Comparison of ENCODE assay signal across 35 cellular contexts in the genomic region with DNA sequence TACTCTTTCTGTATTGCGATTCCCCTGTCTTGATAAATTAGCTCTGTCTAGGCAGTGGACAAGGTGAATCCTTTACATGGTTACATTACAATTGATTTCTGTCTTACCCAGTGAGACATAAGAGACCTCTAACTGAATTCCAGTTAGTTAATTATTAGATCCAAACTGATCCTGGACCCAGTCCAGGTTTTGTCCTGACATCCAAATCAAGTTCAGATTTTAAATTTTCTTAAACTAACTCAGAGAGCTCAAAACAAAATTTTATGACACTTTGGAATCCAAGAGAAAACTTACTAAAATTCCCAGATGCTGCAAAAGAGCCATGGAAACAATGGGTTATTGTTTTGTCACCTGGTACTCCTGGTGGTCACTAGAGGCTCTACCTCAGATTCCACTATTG.
"Had no signal": no experiment of that assay in that cellular context is flagged by ENCODE, and none has a peak within 500 bp of the region (broad histone marks: within the 10 kb centered on the region; RNA-seq: fewer than 3 reads in every experiment).

No MANE protein-coding gene starts in this region.

- H3K4me3 Mint-ChIP-seq: activated B cell treated with CpG ODN at 0.5 μM for 24 hours; activated CD4-positive, alpha-beta memory T cell treated with anti-CD3 and anti-CD28 coated beads for 36 hours; activated CD4-positive, alpha-beta T cell treated with anti-CD3 and anti-CD28 coated beads, Interleukin-2, amount 10 ng/mL, durations not matched to agents 24 days and 14 days; activated CD8-positive, alpha-beta T cell treated with anti-CD3 and anti-CD28 coated beads for 36 hours; activated naive CD4-positive, alpha-beta T cell treated with anti-CD3 and anti-CD28 coated beads, Interleukin-2, amount 10 ng/mL, durations not matched to agents 7 days and 5 days; activated naive CD4-positive, alpha-beta T cell treated with anti-CD3 and anti-CD28 coated beads, Interleukin-2, amount 50 U/mL, for 24 hours; activated naive CD8-positive, alpha-beta T cell; activated naive CD8-positive, alpha-beta T cell treated with anti-CD3 and anti-CD28 coated beads, Interleukin-2, amount 10 ng/mL, durations not matched to agents 7 days and 5 days; activated naive CD8-positive, alpha-beta T cell treated with anti-CD3 and anti-CD28 coated beads, Interleukin-2, amount 50 U/mL, for 24 hours; activated T-cell treated with anti-CD3 and anti-CD28 coated beads, Interleukin-2, amount 50 U/mL, for 4 hours; activated T-cell treated with anti-CD3 and anti-CD28 coated beads, Interleukin-2, amount 50 U/mL, for 72 hours; brain; central memory CD8-positive, alpha-beta T cell; T-helper 1 cell treated with Interleukin-12 subunit alpha and Interleukin-12 subunit beta and Interleukin-4 antibody, amounts not matched to agents 30 μg/mL and 1 μg/mL, for 36 hours; T-helper 2 cell treated with Interferon-gamma antibody and Interleukin-4, amounts not matched to agents 5 μg/mL and 100 μg/mL, for 36 hours had no signal

- H3K27ac Mint-ChIP-seq: activated B cell treated with CpG ODN at 0.5 μM for 24 hours; activated CD4-positive, alpha-beta memory T cell treated with anti-CD3 and anti-CD28 coated beads for 36 hours; activated CD4-positive, alpha-beta T cell treated with anti-CD3 and anti-CD28 coated beads, Interleukin-2, amount 10 ng/mL, durations not matched to agents 24 days and 14 days; activated CD8-positive, alpha-beta T cell treated with anti-CD3 and anti-CD28 coated beads for 36 hours; activated naive CD4-positive, alpha-beta T cell treated with anti-CD3 and anti-CD28 coated beads, Interleukin-2, amount 10 ng/mL, durations not matched to agents 7 days and 5 days; activated naive CD4-positive, alpha-beta T cell treated with anti-CD3 and anti-CD28 coated beads, Interleukin-2, amount 50 U/mL, for 24 hours; activated naive CD8-positive, alpha-beta T cell; activated naive CD8-positive, alpha-beta T cell treated with anti-CD3 and anti-CD28 coated beads, Interleukin-2, amount 10 ng/mL, durations not matched to agents 7 days and 5 days; activated naive CD8-positive, alpha-beta T cell treated with anti-CD3 and anti-CD28 coated beads, Interleukin-2, amount 50 U/mL, for 24 hours; activated T-cell treated with anti-CD3 and anti-CD28 coated beads, Interleukin-2, amount 50 U/mL, for 72 hours; activated T-helper 2 cell treated with anti-CD3 and anti-CD28 coated beads, Interferon-gamma antibody, Interleukin-2, Interleukin-4, amounts not matched to agents 10 μg/mL and 5 μg/mL and 100 μg/mL, durations not matched to agents 14 hours and 24 hours and 36 hours; brain; T-helper 1 cell treated with Interleukin-12 subunit alpha and Interleukin-12 subunit beta and Interleukin-4 antibody, amounts not matched to agents 30 μg/mL and 1 μg/mL, for 36 hours; T-helper 2 cell treated with Interferon-gamma antibody and Interleukin-4, amounts not matched to agents 5 μg/mL and 100 μg/mL, for 36 hours had no signal

- DNase-seq: activated B cell treated with CpG ODN at 0.5 μM for 24 hours; activated CD4-positive, alpha-beta memory T cell treated with anti-CD3 and anti-CD28 coated beads for 36 hours; activated CD4-positive, alpha-beta T cell treated with anti-CD3 and anti-CD28 coated beads for 4 hours; activated CD4-positive, alpha-beta T cell treated with anti-CD3 and anti-CD28 coated beads, Interleukin-2, amount 10 ng/mL, durations not matched to agents 24 days and 14 days; activated CD4-positive, alpha-beta T cell treated with anti-CD3 and anti-CD28 coated beads, Interleukin-2, amount 50 U/mL, for 1 hour; activated CD4-positive, alpha-beta T cell treated with anti-CD3 and anti-CD28 coated beads, Interleukin-2, amount 50 U/mL, for 4 hours; activated CD4-positive, CD25-positive, alpha-beta regulatory T cell treated with anti-CD3 and anti-CD28 coated beads, Interleukin-2, amount 50 U/mL, for 72 hours; activated CD8-positive, alpha-beta memory T cell treated with anti-CD3 and anti-CD28 coated beads, Interleukin-2, amount 50 U/mL, for 4 hours; activated CD8-positive, alpha-beta T cell treated with anti-CD3 and anti-CD28 coated beads for 36 hours; activated effector memory CD4-positive, alpha-beta T cell treated with Interleukin-2 at 50 U/mL for 16 hours; activated gamma-delta T cell; activated naive CD4-positive, alpha-beta T cell treated with anti-CD3 and anti-CD28 coated beads, Interleukin-2, amount 10 ng/mL, durations not matched to agents 7 days and 5 days; activated naive CD4-positive, alpha-beta T cell treated with Interleukin-2 at 50 U/mL for 16 hours; activated naive CD8-positive, alpha-beta T cell treated with anti-CD3 and anti-CD28 coated beads, Interleukin-2, amount 10 ng/mL, durations not matched to agents 7 days and 5 days; activated naive CD8-positive, alpha-beta T cell treated with anti-CD3 and anti-CD28 coated beads, Interleukin-2, amount 50 U/mL, for 24 hours; activated T-cell treated with anti-CD3 and anti-CD28 coated beads for 4 hours; activated T-cell treated with anti-CD3 and anti-CD28 coated beads, Interleukin-2, amount 50 U/mL, for 1 hour; activated T-cell treated with anti-CD3 and anti-CD28 coated beads, Interleukin-2, amount 50 U/mL, for 4 hours; activated T-cell treated with anti-CD3 and anti-CD28 coated beads, Interleukin-2, amount 50 U/mL, for 72 hours; amygdala; anterior cingulate cortex; caudate nucleus; cerebellar nuclear complex; T-helper 1 cell; T-helper 2 cell; T-helper 9 cell had no signal

- H3K4me1 Mint-ChIP-seq: activated B cell treated with CpG ODN at 0.5 μM for 24 hours; activated CD4-positive, alpha-beta T cell treated with anti-CD3 and anti-CD28 coated beads, Interleukin-2, amount 10 ng/mL, durations not matched to agents 24 days and 14 days; activated naive CD4-positive, alpha-beta T cell treated with anti-CD3 and anti-CD28 coated beads, Interleukin-2, amount 10 ng/mL, durations not matched to agents 7 days and 5 days; activated naive CD4-positive, alpha-beta T cell treated with anti-CD3 and anti-CD28 coated beads, Interleukin-2, amount 50 U/mL, for 24 hours; activated naive CD8-positive, alpha-beta T cell treated with anti-CD3 and anti-CD28 coated beads, Interleukin-2, amount 10 ng/mL, durations not matched to agents 7 days and 5 days; activated naive CD8-positive, alpha-beta T cell treated with anti-CD3 and anti-CD28 coated beads, Interleukin-2, amount 50 U/mL, for 24 hours; brain; central memory CD8-positive, alpha-beta T cell had no signal

- H3K27me3 Mint-ChIP-seq: activated B cell treated with CpG ODN at 0.5 μM for 24 hours; activated CD4-positive, alpha-beta memory T cell treated with anti-CD3 and anti-CD28 coated beads for 36 hours; activated CD4-positive, alpha-beta T cell treated with anti-CD3 and anti-CD28 coated beads, Interleukin-2, amount 10 ng/mL, durations not matched to agents 24 days and 14 days; activated CD8-positive, alpha-beta T cell treated with anti-CD3 and anti-CD28 coated beads for 36 hours; activated naive CD4-positive, alpha-beta T cell treated with anti-CD3 and anti-CD28 coated beads, Interleukin-2, amount 10 ng/mL, durations not matched to agents 7 days and 5 days; activated naive CD4-positive, alpha-beta T cell treated with anti-CD3 and anti-CD28 coated beads, Interleukin-2, amount 50 U/mL, for 24 hours; activated naive CD8-positive, alpha-beta T cell; activated naive CD8-positive, alpha-beta T cell treated with anti-CD3 and anti-CD28 coated beads, Interleukin-2, amount 10 ng/mL, durations not matched to agents 7 days and 5 days; activated naive CD8-positive, alpha-beta T cell treated with anti-CD3 and anti-CD28 coated beads, Interleukin-2, amount 50 U/mL, for 24 hours; brain; central memory CD8-positive, alpha-beta T cell had no signal

- H3K4me3 ChIP-seq: ascending aorta, cardiac muscle cell had no signal

- H3K36me3 Mint-ChIP-seq: activated CD4-positive, alpha-beta memory T cell treated with anti-CD3 and anti-CD28 coated beads for 36 hours; activated naive CD4-positive, alpha-beta T cell treated with anti-CD3 and anti-CD28 coated beads, Interleukin-2, amount 10 ng/mL, durations not matched to agents 7 days and 5 days; activated naive CD4-positive, alpha-beta T cell treated with anti-CD3 and anti-CD28 coated beads, Interleukin-2, amount 50 U/mL, for 24 hours; activated naive CD8-positive, alpha-beta T cell; activated naive CD8-positive, alpha-beta T cell treated with anti-CD3 and anti-CD28 coated beads, Interleukin-2, amount 10 ng/mL, durations not matched to agents 7 days and 5 days; brain had no signal
